Comparison of ENCODE assay signal across 19 cellular contexts in genomic region chr4:112647785-112648184, GRCh38.
"Had no signal": no experiment of that assay in that cellular context is flagged by ENCODE, and none has a peak within 500 bp of the region (broad histone marks: within the 10 kb centered on the region; RNA-seq: fewer than 3 reads in every experiment).

No MANE protein-coding gene starts in this region.

- H3K4me3 Mint-ChIP-seq: activated naive CD8-positive, alpha-beta T cell treated with anti-CD3 and anti-CD28 coated beads, Interleukin-2, amount 50 U/mL, for 24 hours; activated T-helper 1 cell treated with anti-CD3 and anti-CD28 coated beads, Interleukin-12 subunit alpha, Interleukin-12 subunit beta, Interleukin-2, Interleukin-4 antibody, amounts not matched to agents 30 ng/mL and 10 ng/mL and 1 ng/mL, durations not matched to agents 14 hours and 24 hours and 36 hours; natural killer cell treated with Interleukin-12 subunit alpha and Interleukin-12 subunit beta and Interleukin-15 and Interleukin-18, amount 100 ng/mL, for 72 hours; type B pancreatic cell had no signal

- H3K27me3 ChIP-seq: ascending aorta, colonic mucosa, hepatocyte, suprapubic skin had no signal

- H3K27ac Mint-ChIP-seq: activated naive CD8-positive, alpha-beta T cell treated with anti-CD3 and anti-CD28 coated beads, Interleukin-2, amount 50 U/mL, for 24 hours; activated T-helper 1 cell treated with anti-CD3 and anti-CD28 coated beads, Interleukin-12 subunit alpha, Interleukin-12 subunit beta, Interleukin-2, Interleukin-4 antibody, amounts not matched to agents 30 ng/mL and 10 ng/mL and 1 ng/mL, durations not matched to agents 14 hours and 24 hours and 36 hours; natural killer cell treated with Interleukin-12 subunit alpha and Interleukin-12 subunit beta and Interleukin-15 and Interleukin-18, amount 100 ng/mL, for 72 hours; progenitor cell of endocrine pancreas; type B pancreatic cell had no signal

- H3K9me3 ChIP-seq: ascending aorta, colonic mucosa, suprapubic skin had no signal

- H3K4me3 ChIP-seq: ascending aorta, colonic mucosa, hepatocyte, suprapubic skin had no signal

- H3K27me3 Mint-ChIP-seq: activated naive CD8-positive, alpha-beta T cell treated with anti-CD3 and anti-CD28 coated beads, Interleukin-2, amount 50 U/mL, for 24 hours; natural killer cell treated with Interleukin-12 subunit alpha and Interleukin-12 subunit beta and Interleukin-15 and Interleukin-18, amount 100 ng/mL, for 72 hours; progenitor cell of endocrine pancreas; type B pancreatic cell had no signal

- H3K9me3 Mint-ChIP-seq: activated naive CD8-positive, alpha-beta T cell treated with anti-CD3 and anti-CD28 coated beads, Interleukin-2, amount 50 U/mL, for 24 hours; activated T-helper 1 cell treated with anti-CD3 and anti-CD28 coated beads, Interleukin-12 subunit alpha, Interleukin-12 subunit beta, Interleukin-2, Interleukin-4 antibody, amounts not matched to agents 30 ng/mL and 10 ng/mL and 1 ng/mL, durations not matched to agents 14 hours and 24 hours and 36 hours; natural killer cell treated with Interleukin-12 subunit alpha and Interleukin-12 subunit beta and Interleukin-15 and Interleukin-18, amount 100 ng/mL, for 72 hours; type B pancreatic cell had no signal

- H3K27ac ChIP-seq: ascending aorta, colonic mucosa, hepatocyte, suprapubic skin, WERI-Rb-1 had no signal

- H3K4me1 ChIP-seq: ascending aorta, colonic mucosa, suprapubic skin had no signal

- ATAC-seq: activated naive CD8-positive, alpha-beta T cell treated with anti-CD3 and anti-CD28 coated beads, Interleukin-2, amount 50 U/mL, for 24 hours; natural killer cell treated with Interleukin-12 subunit alpha and Interleukin-12 subunit beta and Interleukin-15 and Interleukin-18, amount 100 ng/mL, for 72 hours; stimulated activated naive CD8-positive, alpha-beta T cell treated with anti-CD3 and anti-CD28 coated beads, Interleukin-15, Interleukin-2, amounts not matched to agents 100 U/mL and 50 U/mL, for 24 hours had no signal

- DNase-seq: activated CD4-positive, alpha-beta T cell treated with anti-CD3 and anti-CD28 coated beads for 4 hours; activated naive CD4-positive, alpha-beta T cell treated with Interleukin-2 at 50 U/mL for 16 hours; activated naive CD8-positive, alpha-beta T cell treated with anti-CD3 and anti-CD28 coated beads, Interleukin-2, amount 50 U/mL, for 24 hours; colonic mucosa; effector CD8-positive, alpha-beta T cell; mammary epithelial cell; occipital lobe; stimulated activated CD4-positive, alpha-beta T cell treated with anti-CD3 and anti-CD28 coated beads, Interleukin-12 subunit alpha, Interleukin-12 subunit beta, amount 100 ng/mL, for 4 hours; stimulated activated CD8-positive, alpha-beta memory T cell treated with anti-CD3 and anti-CD28 coated beads, Interleukin-4, amount 100 ng/mL, for 48 hours; stimulated activated naive CD8-positive, alpha-beta T cell treated with anti-CD3 and anti-CD28 coated beads, Interleukin-15, Interleukin-2, amounts not matched to agents 100 U/mL and 50 U/mL, for 24 hours; T-helper 1 cell; WERI-Rb-1 had no signal
